In genomic region chr5:91101777-91102379, GRCh38 we compare ENCODE assay signal across 8 cellular contexts.
DNase-seq lines count a peak whose midpoint lies in the region; ATAC-seq and TF ChIP-seq lines count a peak whose summit lies in the region.

No MANE protein-coding gene starts in this region.

- H3K4me3 Mint-ChIP-seq in MCF 10A (ENCODE audit: unreplicated experiment): no peak overlapping the region

- H3K4me3 ChIP-seq in A673 (ENCODE audit: low read depth, low read length, poor library complexity, severe bottlenecking) (no peak overlapping the region), spleen (no peak overlapping the region)

- H3K4me1 ChIP-seq in A673 (ENCODE audit: insufficient read depth, low read length, poor library complexity, severe bottlenecking) (peaks cover 7% of the 10 kb centered on the region), spleen (peaks cover 0 to 6% (median 0%) of the 10 kb centered on the region in 6 donors)

- H3K36me3 Mint-ChIP-seq in MCF 10A (ENCODE audit: insufficient read depth, unreplicated experiment): no peaks in the 10 kb centered on the region

- WGBS in spleen, 5 donors: 33 to 50% (median 37%) methylated on average over 7 of the region's 7 CpGs

- no peak overlapping the region for H3K27ac ChIP-seq in A673 (ENCODE audit: low read depth, low read length, poor library complexity, severe bottlenecking)
- no peak overlapping the region for H3K27ac ChIP-seq in spleen

- no peak overlapping the region for H3K27ac Mint-ChIP-seq in MCF 10A (ENCODE audit: low read depth, unreplicated experiment)

- ATAC-seq in GM18498 (IDR thresholded peaks at IDR 0.05; ENCODE audit: unreplicated experiment) (peak; percentile 98), HG02840 (IDR thresholded peaks at IDR 0.05; ENCODE audit: low FRiP score, unreplicated experiment) (peak; percentile 88)

- intact Hi-C loops in A673 (cut with micrococcal nuclease; ENCODE audit: unreplicated experiment) (loop anchor here (1.0 to 10.0 kb wide), 7 partner anchors 77 to 317 kb away; no protein-coding TSS in a partner anchor), MCF 10A (cut with micrococcal nuclease) (loop anchor here (1.0 to 2.0 kb wide), 7 partner anchors 124 to 317 kb away; no protein-coding TSS in a partner anchor), spleen (cut with DNase I; ENCODE audit: low total_unique reads) (loop anchor here (10.0 kb wide), 2 partner anchors 237 to 293 kb away; no protein-coding TSS in a partner anchor)

- H3K27me3 ChIP-seq in A673 (replicated peaks; ENCODE audit: insufficient read depth, low read depth, low read length, poor library complexity) (no peaks in the 10 kb centered on the region), spleen (replicated peaks in 1 of 7) (no peaks in the 10 kb centered on the region)

- H3K9me3 Mint-ChIP-seq in MCF 10A (ENCODE audit: unreplicated experiment): peaks cover 8% of the 10 kb centered on the region

- peak; percentile 85 for TF ChIP-seq CTCF in A673 (conservative IDR thresholded peaks at IDR 0.05; ENCODE audit: low read depth, low read length)
- peak; percentile 87 for TF ChIP-seq CTCF in MCF 10A (IDR thresholded peaks at IDR 0.05; ENCODE audit: unreplicated experiment)
- peak; percentile 44 to 80 (median 73) for TF ChIP-seq CTCF in spleen (IDR thresholded peaks at IDR 0.05 in 8 of 11, conservative IDR thresholded peaks at IDR 0.05 in 3 of 11)

- H3K27me3 Mint-ChIP-seq in MCF 10A (ENCODE audit: insufficient read depth, unreplicated experiment): no peaks in the 10 kb centered on the region

- TF ChIP-seq POLR2A in spleen (IDR thresholded peaks at IDR 0.05): no peak

- H3K9me3 ChIP-seq in A673 (ENCODE audit: low read depth, low read length, poor library complexity, severe bottlenecking): peaks cover 7% of the 10 kb centered on the region
- H3K9me3 ChIP-seq in spleen: peaks cover 0 to 5% (median 0%) of the 10 kb centered on the region in 8 donors

- CTCF ChIA-PET in A673 (lab: Charles Lee): no interaction called here
- CTCF ChIA-PET in MCF 10A (lab: Yijun Ruan, JAX): interaction anchor here (0.6 to 3.8 kb wide), 29 partner anchors 9 to 319 kb away, joined by 3 to 64 read pairs (median 3); partner anchors contain the start of gene ARRDC3

- H3K4me1 Mint-ChIP-seq in MCF 10A (ENCODE audit: insufficient read depth, unreplicated experiment): peaks cover 25% of the 10 kb centered on the region

- POLR2A ChIA-PET in A673 (lab: Charles Lee; ENCODE audit: low non-redundant PET) (no interaction called here), MCF 10A (lab: Yijun Ruan, JAX) (interaction anchor here (0.6 to 4.2 kb wide), 8 partner anchors 117 to 317 kb away, joined by 3 to 48 read pairs (median 4); partner anchors contain the start of gene ARRDC3)

- H3K36me3 ChIP-seq in A673 (ENCODE audit: insufficient read depth, low read length, poor library complexity, severe bottlenecking) (no peaks in the 10 kb centered on the region), spleen (no peaks in the 10 kb centered on the region)

- BruUV-seq in A673 (replicated peaks; lab: Mats Ljungman, UMichigan) (no TSS peak), MCF 10A (replicated peaks; lab: Mats Ljungman, UMichigan) (no TSS peak)

- DNase-seq in A673 (ENCODE audit: low spot score) (peak; percentile 92), NCI-H1436 treated with DMSO at 0.1 percent for 48 hours (lab: John Stamatoyannopoulos, UW) (peak; percentile 6), T-helper 1 cell (peak in 3 of 5 donors; percentile 5 to 48 (median 34)), MCF 10A (ENCODE audit: unreplicated experiment) (peak; percentile 83), iPS-NIHi7 (ENCODE audit: extremely low spot score) (peak; percentile 84), spleen (peak; percentile 83)

Comparison
In these comparisons a context has a peak if more than half of its experiments do, and no peak if none do; other contexts are left out.
1. DNase-seq: peak in every context shown above with its lines; median percentile 92 in A673; 84 in iPS-NIHi7; 83 in MCF 10A; 83 in spleen; 34 in T-helper 1 cell; 6 in NCI-H1436 treated with DMSO at 0.1 percent for 48 hours.